ENCODE assay signal across 1 cellular context in the genomic region with DNA sequence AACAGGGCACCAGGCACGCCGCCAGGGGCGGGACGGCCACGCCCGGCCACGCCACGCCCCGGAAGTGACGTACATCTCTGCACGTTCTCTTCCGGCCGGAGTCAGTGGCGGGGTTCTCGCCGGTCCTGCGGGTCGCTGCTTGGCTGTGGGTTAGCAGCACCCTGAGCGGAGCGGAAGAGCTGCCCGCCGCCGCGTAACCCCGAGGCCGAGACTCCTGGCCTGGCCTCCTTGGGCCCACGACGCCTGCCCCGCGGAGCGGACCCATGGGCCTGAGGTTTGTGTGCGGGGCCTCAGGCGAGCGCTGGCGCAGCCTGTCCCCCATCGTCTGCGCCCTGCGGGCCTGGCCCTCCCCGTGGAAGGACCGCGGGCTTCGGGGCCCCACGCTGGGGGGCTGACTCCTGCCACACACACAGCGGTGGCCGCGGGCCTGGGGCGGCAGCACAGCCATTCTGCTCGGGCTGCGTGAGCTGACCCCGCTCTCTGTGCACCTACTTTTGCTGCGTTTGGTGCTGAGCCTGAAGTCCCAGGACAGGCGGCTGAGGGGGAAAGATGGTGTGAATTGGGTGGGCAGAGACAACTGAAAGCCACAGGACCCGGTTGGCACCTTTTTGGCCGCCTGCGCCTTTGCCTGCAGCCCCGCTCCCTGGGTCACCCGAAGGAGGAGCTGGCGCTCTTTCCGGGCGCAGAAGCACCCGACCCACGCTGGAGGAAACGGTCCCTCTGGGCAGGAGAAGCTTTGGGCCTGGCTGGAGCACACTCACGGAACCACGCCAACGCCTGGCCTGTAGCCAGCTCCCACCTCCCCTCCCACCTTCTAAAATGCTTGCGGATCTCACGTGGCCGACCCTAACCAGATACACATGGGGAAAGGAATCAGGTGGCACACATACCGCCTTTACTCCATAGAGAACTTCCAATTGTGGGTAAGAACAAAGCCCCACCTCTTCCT.
A peak's percentile ranks its signal among the peaks of the same experiment; 100 is the strongest.
TF ChIP-seq lines count a peak whose summit lies in the region.

No MANE protein-coding gene starts in this region.

TF ChIP-seq in HepG2, 621 proteins besides CTCF, POLR2A, EP300 and RAD21 (continued from another document and continues in another):
- peak; percentile 86 for TF ChIP-seq THAP11 (CRISPR knock-in tag; IDR thresholded peaks at IDR 0.05)
- TF ChIP-seq NFYB (CRISPR knock-in tag; IDR thresholded peaks at IDR 0.05) = no peak
- TF ChIP-seq MAFK (conservative IDR thresholded peaks at IDR 0.05 in 1 of 2, IDR thresholded peaks at IDR 0.05 in 1 of 2; ENCODE audit: low read length in 2 of 2) = no peak
- no peak for TF ChIP-seq ZFP62 (CRISPR knock-in tag; IDR thresholded peaks at IDR 0.05)
- no peak for TF ChIP-seq ZNF3 (CRISPR knock-in tag; IDR thresholded peaks at IDR 0.05)
- TF ChIP-seq ZBTB8A (CRISPR knock-in tag; IDR thresholded peaks at IDR 0.05; ENCODE audit: borderline replicate concordance, low read depth) = no peak
- TF ChIP-seq, protein P1, sequence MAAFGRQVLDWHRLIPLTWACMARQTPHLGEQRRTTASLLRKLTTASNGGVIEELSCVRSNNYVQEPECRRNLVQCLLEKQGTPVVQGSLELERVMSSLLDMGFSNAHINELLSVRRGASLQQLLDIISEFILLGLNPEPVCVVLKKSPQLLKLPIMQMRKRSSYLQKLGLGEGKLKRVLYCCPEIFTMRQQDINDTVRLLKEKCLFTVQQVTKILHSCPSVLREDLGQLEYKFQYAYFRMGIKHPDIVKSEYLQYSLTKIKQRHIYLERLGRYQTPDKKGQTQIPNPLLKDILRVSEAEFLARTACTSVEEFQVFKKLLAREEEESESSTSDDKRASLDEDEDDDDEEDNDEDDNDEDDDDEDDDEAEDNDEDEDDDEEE (CRISPR knock-in tag; IDR thresholded peaks at IDR 0.05) = no peak
- TF ChIP-seq, protein P2, sequence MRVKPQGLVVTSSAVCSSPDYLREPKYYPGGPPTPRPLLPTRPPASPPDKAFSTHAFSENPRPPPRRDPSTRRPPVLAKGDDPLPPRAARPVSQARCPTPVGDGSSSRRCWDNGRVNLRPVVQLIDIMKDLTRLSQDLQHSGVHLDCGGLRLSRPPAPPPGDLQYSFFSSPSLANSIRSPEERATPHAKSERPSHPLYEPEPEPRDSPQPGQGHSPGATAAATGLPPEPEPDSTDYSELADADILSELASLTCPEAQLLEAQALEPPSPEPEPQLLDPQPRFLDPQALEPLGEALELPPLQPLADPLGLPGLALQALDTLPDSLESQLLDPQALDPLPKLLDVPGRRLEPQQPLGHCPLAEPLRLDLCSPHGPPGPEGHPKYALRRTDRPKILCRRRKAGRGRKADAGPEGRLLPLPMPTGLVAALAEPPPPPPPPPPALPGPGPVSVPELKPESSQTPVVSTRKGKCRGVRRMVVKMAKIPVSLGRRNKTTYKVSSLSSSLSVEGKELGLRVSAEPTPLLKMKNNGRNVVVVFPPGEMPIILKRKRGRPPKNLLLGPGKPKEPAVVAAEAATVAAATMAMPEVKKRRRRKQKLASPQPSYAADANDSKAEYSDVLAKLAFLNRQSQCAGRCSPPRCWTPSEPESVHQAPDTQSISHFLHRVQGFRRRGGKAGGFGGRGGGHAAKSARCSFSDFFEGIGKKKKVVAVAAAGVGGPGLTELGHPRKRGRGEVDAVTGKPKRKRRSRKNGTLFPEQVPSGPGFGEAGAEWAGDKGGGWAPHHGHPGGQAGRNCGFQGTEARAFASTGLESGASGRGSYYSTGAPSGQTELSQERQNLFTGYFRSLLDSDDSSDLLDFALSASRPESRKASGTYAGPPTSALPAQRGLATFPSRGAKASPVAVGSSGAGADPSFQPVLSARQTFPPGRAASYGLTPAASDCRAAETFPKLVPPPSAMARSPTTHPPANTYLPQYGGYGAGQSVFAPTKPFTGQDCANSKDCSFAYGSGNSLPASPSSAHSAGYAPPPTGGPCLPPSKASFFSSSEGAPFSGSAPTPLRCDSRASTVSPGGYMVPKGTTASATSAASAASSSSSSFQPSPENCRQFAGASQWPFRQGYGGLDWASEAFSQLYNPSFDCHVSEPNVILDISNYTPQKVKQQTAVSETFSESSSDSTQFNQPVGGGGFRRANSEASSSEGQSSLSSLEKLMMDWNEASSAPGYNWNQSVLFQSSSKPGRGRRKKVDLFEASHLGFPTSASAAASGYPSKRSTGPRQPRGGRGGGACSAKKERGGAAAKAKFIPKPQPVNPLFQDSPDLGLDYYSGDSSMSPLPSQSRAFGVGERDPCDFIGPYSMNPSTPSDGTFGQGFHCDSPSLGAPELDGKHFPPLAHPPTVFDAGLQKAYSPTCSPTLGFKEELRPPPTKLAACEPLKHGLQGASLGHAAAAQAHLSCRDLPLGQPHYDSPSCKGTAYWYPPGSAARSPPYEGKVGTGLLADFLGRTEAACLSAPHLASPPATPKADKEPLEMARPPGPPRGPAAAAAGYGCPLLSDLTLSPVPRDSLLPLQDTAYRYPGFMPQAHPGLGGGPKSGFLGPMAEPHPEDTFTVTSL (CRISPR knock-in tag; IDR thresholded peaks at IDR 0.05; ENCODE audit: borderline replicate concordance) = no peak
- TF ChIP-seq GATAD2A (CRISPR knock-in tag; IDR thresholded peaks at IDR 0.05) = no peak
- no peak for TF ChIP-seq TOPORS (CRISPR knock-in tag; IDR thresholded peaks at IDR 0.05)
- TF ChIP-seq AFF4 (CRISPR knock-in tag; IDR thresholded peaks at IDR 0.05) = no peak
- TF ChIP-seq SMARCC2 (IDR thresholded peaks at IDR 0.05) = no peak
- TF ChIP-seq ZNF782 (CRISPR knock-in tag; IDR thresholded peaks at IDR 0.05; ENCODE audit: borderline replicate concordance) = 0 out of 2 replicates have a peak, but pooled peaks have one; percentile 50
- no peak for TF ChIP-seq ONECUT2 (CRISPR knock-in tag; IDR thresholded peaks at IDR 0.05)
- no peak for TF ChIP-seq SRY (CRISPR knock-in tag; IDR thresholded peaks at IDR 0.05)
- no peak for TF ChIP-seq ZNF136 (CRISPR knock-in tag; IDR thresholded peaks at IDR 0.05; ENCODE audit: low read depth)
- TF ChIP-seq, protein P3, sequence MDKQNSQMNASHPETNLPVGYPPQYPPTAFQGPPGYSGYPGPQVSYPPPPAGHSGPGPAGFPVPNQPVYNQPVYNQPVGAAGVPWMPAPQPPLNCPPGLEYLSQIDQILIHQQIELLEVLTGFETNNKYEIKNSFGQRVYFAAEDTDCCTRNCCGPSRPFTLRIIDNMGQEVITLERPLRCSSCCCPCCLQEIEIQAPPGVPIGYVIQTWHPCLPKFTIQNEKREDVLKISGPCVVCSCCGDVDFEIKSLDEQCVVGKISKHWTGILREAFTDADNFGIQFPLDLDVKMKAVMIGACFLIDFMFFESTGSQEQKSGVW (CRISPR knock-in tag; IDR thresholded peaks at IDR 0.05; ENCODE audit: borderline replicate concordance) = no peak
- TF ChIP-seq, protein P4, sequence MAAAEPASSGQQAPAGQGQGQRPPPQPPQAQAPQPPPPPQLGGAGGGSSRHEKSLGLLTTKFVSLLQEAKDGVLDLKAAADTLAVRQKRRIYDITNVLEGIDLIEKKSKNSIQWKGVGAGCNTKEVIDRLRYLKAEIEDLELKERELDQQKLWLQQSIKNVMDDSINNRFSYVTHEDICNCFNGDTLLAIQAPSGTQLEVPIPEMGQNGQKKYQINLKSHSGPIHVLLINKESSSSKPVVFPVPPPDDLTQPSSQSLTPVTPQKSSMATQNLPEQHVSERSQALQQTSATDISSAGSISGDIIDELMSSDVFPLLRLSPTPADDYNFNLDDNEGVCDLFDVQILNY (CRISPR knock-in tag; conservative IDR thresholded peaks at IDR 0.05) = no peak
- TF ChIP-seq, protein P5, sequence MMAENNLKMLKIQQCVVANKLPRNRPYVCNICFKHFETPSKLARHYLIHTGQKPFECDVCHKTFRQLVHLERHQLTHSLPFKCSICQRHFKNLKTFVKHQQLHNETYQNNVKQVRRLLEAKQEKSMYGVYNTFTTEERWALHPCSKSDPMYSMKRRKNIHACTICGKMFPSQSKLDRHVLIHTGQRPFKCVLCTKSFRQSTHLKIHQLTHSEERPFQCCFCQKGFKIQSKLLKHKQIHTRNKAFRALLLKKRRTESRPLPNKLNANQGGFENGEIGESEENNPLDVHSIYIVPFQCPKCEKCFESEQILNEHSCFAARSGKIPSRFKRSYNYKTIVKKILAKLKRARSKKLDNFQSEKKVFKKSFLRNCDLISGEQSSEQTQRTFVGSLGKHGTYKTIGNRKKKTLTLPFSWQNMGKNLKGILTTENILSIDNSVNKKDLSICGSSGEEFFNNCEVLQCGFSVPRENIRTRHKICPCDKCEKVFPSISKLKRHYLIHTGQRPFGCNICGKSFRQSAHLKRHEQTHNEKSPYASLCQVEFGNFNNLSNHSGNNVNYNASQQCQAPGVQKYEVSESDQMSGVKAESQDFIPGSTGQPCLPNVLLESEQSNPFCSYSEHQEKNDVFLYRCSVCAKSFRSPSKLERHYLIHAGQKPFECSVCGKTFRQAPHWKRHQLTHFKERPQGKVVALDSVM (CRISPR knock-in tag; IDR thresholded peaks at IDR 0.05) = no peak
- TF ChIP-seq ZNF326 (CRISPR knock-in tag; IDR thresholded peaks at IDR 0.05; ENCODE audit: borderline replicate concordance) = no peak
- TF ChIP-seq, protein P6, sequence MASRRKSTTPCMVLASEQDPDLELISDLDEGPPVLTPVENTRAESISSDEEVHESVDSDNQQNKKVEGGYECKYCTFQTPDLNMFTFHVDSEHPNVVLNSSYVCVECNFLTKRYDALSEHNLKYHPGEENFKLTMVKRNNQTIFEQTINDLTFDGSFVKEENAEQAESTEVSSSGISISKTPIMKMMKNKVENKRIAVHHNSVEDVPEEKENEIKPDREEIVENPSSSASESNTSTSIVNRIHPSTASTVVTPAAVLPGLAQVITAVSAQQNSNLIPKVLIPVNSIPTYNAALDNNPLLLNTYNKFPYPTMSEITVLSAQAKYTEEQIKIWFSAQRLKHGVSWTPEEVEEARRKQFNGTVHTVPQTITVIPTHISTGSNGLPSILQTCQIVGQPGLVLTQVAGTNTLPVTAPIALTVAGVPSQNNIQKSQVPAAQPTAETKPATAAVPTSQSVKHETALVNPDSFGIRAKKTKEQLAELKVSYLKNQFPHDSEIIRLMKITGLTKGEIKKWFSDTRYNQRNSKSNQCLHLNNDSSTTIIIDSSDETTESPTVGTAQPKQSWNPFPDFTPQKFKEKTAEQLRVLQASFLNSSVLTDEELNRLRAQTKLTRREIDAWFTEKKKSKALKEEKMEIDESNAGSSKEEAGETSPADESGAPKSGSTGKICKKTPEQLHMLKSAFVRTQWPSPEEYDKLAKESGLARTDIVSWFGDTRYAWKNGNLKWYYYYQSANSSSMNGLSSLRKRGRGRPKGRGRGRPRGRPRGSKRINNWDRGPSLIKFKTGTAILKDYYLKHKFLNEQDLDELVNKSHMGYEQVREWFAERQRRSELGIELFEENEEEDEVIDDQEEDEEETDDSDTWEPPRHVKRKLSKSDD (CRISPR knock-in tag; IDR thresholded peaks at IDR 0.05; ENCODE audit: low read depth) = no peak
- no peak for TF ChIP-seq ZSCAN12 (CRISPR knock-in tag; IDR thresholded peaks at IDR 0.05)
- TF ChIP-seq THAP7 (CRISPR knock-in tag; IDR thresholded peaks at IDR 0.05) = no peak
- TF ChIP-seq ZMAT5 (CRISPR knock-in tag; IDR thresholded peaks at IDR 0.05; ENCODE audit: borderline replicate concordance, low read depth) = no peak
- no peak for TF ChIP-seq SIX4 (CRISPR knock-in tag; IDR thresholded peaks at IDR 0.05)
- no peak for TF ChIP-seq ZNF12 (CRISPR knock-in tag; IDR thresholded peaks at IDR 0.05)
- TF ChIP-seq SMAD3 (CRISPR knock-in tag; IDR thresholded peaks at IDR 0.05) = no peak
- TF ChIP-seq ZSCAN21 (CRISPR knock-in tag; IDR thresholded peaks at IDR 0.05; ENCODE audit: borderline replicate concordance) = 0 out of 2 replicates have a peak, but pooled peaks have one; percentile 33
- 0 out of 2 replicates have a peak, but pooled peaks have one; percentile 39 for TF ChIP-seq MEIS1 (CRISPR knock-in tag; IDR thresholded peaks at IDR 0.05; ENCODE audit: borderline replicate concordance)
- no peak for TF ChIP-seq ZNF570 (CRISPR knock-in tag; IDR thresholded peaks at IDR 0.05; ENCODE audit: borderline replicate concordance)
- TF ChIP-seq ZNF234 (CRISPR knock-in tag; conservative IDR thresholded peaks at IDR 0.05) = no peak
- TF ChIP-seq NR2C2 (CRISPR knock-in tag; IDR thresholded peaks at IDR 0.05; ENCODE audit: borderline replicate concordance) = peak; percentile 63
- no peak for TF ChIP-seq ZNF660 (CRISPR knock-in tag; IDR thresholded peaks at IDR 0.05; ENCODE audit: borderline replicate concordance, low read depth)
- TF ChIP-seq, protein P7, sequence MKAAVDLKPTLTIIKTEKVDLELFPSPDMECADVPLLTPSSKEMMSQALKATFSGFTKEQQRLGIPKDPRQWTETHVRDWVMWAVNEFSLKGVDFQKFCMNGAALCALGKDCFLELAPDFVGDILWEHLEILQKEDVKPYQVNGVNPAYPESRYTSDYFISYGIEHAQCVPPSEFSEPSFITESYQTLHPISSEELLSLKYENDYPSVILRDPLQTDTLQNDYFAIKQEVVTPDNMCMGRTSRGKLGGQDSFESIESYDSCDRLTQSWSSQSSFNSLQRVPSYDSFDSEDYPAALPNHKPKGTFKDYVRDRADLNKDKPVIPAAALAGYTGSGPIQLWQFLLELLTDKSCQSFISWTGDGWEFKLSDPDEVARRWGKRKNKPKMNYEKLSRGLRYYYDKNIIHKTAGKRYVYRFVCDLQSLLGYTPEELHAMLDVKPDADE (CRISPR knock-in tag; IDR thresholded peaks at IDR 0.05) = no peak
- 0 out of 2 replicates have a peak, but pooled peaks have one; percentile 47 for TF ChIP-seq ZZZ3 (CRISPR knock-in tag; IDR thresholded peaks at IDR 0.05; ENCODE audit: borderline replicate concordance)
